Comparison of ENCODE assay signal across 8 cellular contexts in the genomic region with DNA sequence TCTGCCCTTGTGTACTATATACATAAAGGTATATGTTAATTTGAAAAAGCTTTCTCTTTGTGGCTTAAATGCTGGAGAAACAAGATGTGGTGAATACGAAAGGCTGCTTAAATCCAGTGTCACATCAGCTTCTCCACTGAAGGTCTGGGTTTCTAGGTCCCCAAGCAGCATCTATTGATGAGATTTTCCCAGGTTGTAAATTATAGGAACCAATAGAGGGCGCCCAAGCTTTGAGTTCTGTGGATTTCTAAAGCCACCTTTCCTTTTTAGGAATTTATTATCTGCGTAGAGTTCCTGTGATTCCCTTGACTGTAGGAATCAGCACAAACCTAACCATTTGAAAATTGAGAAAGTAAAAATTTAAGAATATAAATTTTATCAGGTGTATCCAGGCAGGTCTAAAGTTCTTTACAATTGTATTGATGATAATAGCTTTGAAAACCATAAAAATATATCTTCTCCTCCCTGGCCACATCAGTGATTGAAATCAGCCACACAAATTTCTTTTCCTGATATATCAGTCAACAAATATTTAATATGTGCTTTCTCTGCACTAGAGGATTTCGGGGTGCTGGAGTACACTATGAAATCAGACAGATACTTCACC.
DNase-seq lines count a peak whose midpoint lies in the region; ATAC-seq and TF ChIP-seq lines count a peak whose summit lies in the region.

No MANE protein-coding gene starts in this region.

- H3K27me3 ChIP-seq in AG04450 (ENCODE audit: control insufficient read depth, insufficient read depth, low read length) (no peaks in the 10 kb centered on the region), Panc1 (ENCODE audit: control insufficient read depth, insufficient read depth, low read length) (no peaks in the 10 kb centered on the region)

- in situ Hi-C loops in Panc1 (cut with HindIII; ENCODE audit: low pct_unique_long_range_greater_than_20kb, low sequenced_read_pairs): no loop called here

- POLR2A ChIA-PET in AG04450 (lab: Yijun Ruan, JAX): no interaction called here
- POLR2A ChIA-PET in Panc1 (lab: Charles Lee): no interaction called here

- H3K9me3 ChIP-seq in AG04450 (ENCODE audit: control insufficient read depth, insufficient read depth, low read length) (no peaks in the 10 kb centered on the region), Panc1 (ENCODE audit: control insufficient read depth, insufficient read depth, low read depth, low read length) (no peaks in the 10 kb centered on the region)

- ATAC-seq in Panc1 (no peak), HG02642 (IDR thresholded peaks at IDR 0.05; ENCODE audit: poor library complexity, unreplicated experiment) (no peak), omental fat pad (ENCODE audit: low FRiP score) (no peak)

- intact Hi-C loops in Panc1 (cut with micrococcal nuclease; ENCODE audit: unreplicated experiment): loop anchor here (5.0 kb wide), 2 partner anchors 272 to 472 kb away; no protein-coding TSS in a partner anchor

- BruUV-seq in Panc1 (replicated peaks; lab: Mats Ljungman, UMichigan): no TSS peak

- DNase-seq in AG04450 (ENCODE audit: low read depth, low spot score): no peak
- DNase-seq in GM12865 (ENCODE audit: low read depth): peak; percentile 44
- peak; percentile 12 for DNase-seq in Panc1 (ENCODE audit: low read depth, low spot score)
- DNase-seq in fibroblast of pulmonary artery (ENCODE audit: low read depth): peak; percentile 46
- peak in 1 of 49 donors; percentile 19 for DNase-seq in substantia nigra (lab: John Stamatoyannopoulos, UW)
- no peak for DNase-seq in OCI-M2 (lab: John Stamatoyannopoulos, UW; ENCODE audit: unreplicated experiment)
- no peak for DNase-seq in omental fat pad (ENCODE audit: low spot score)

- TF ChIP-seq CTCF in AG04450 (IDR thresholded peaks at IDR 0.05; ENCODE audit: low read depth, low read length) (peak; percentile 73), GM12865 (IDR thresholded peaks at IDR 0.05; ENCODE audit: insufficient read depth, low read depth, low read length, missing control alignments) (peak; percentile 52), Panc1 (IDR thresholded peaks at IDR 0.05) (peak; percentile 82), fibroblast of pulmonary artery (IDR thresholded peaks at IDR 0.05; ENCODE audit: low read length, missing control alignments) (peak; percentile 67), omental fat pad (IDR thresholded peaks at IDR 0.05) (no peak)

- CTCF ChIA-PET in AG04450 (lab: Charles Lee): interaction anchor here (0.6 to 2.7 kb wide), 24 partner anchors 11 to 1391 kb away, joined by 3 to 28 read pairs (median 4); no protein-coding TSS in a partner anchor
- CTCF ChIA-PET in Panc1 (lab: Charles Lee): interaction anchor here (0.5 to 1.4 kb wide), 3 partner anchors 211 to 469 kb away, joined by 3 to 8 read pairs (median 5); no protein-coding TSS in a partner anchor

- no peaks in the 10 kb centered on the region for H3K36me3 ChIP-seq in Panc1 (ENCODE audit: control insufficient read depth, insufficient read depth, low read length)

- H3K4me3 ChIP-seq in AG04450 (ENCODE audit: low read depth, low read length) (no peak overlapping the region), GM12865 (ENCODE audit: low read depth, low read length) (no peak overlapping the region), Panc1 (ENCODE audit: low read depth in 2 of 2, low read length in 2 of 2) (no peak overlapping the region), fibroblast of pulmonary artery (replicated peaks; ENCODE audit: low read depth, low read length) (no peak overlapping the region)

- no peaks in the 10 kb centered on the region for H3K4me1 ChIP-seq in Panc1 (ENCODE audit: control insufficient read depth, insufficient read depth, low read length)

- H3K27ac ChIP-seq in AG04450 (ENCODE audit: low read depth, low read length) (no peak overlapping the region), Panc1 (ENCODE audit: low read length) (no peak overlapping the region), substantia nigra (ENCODE audit: low read depth, low read length, poor library complexity, severe bottlenecking) (peak overlapping the region; percentile 49)

Comparison
In these comparisons a context has a peak if more than half of its experiments do, and no peak if none do; other contexts are left out.
1. DNase-seq: peak in GM12865 (single experiment), Panc1 (single experiment) and fibroblast of pulmonary artery (single experiment); none in AG04450 (single experiment), OCI-M2 (single experiment) and omental fat pad (single experiment).
2. CTCF ChIP-seq: peak in AG04450 (single experiment), GM12865 (single experiment), Panc1 (single experiment) and fibroblast of pulmonary artery (single experiment); none in omental fat pad (0 of 3).